1 cellular context compared by ENCODE assay signal in genomic region chr9:130183133-130183762, GRCh38.
TF ChIP-seq lines count a peak whose summit lies in the region.

No MANE protein-coding gene starts in this region.

TF ChIP-seq in SK-N-SH, 30 proteins besides CTCF, POLR2A, EP300 and RAD21 (continued from another document):
- TF ChIP-seq REST (IDR thresholded peaks at IDR 0.05; ENCODE audit: low read depth, low read length) (no peak), TCF12 (IDR thresholded peaks at IDR 0.05) (peak; percentile 74), FOSL2 (IDR thresholded peaks at IDR 0.05; ENCODE audit: borderline replicate concordance, low read depth) (no peak), TEAD4 (IDR thresholded peaks at IDR 0.05; ENCODE audit: borderline replicate concordance, insufficient read depth) (peak; percentile 73), POLR2AphosphoS5 (IDR thresholded peaks at IDR 0.05; ENCODE audit: low read depth, low read length) (peak; percentile 26; the same call in 1 of the 2 replicates), ELF1 (IDR thresholded peaks at IDR 0.05) (no peak), FOXM1 (IDR thresholded peaks at IDR 0.05; ENCODE audit: low read depth) (no peak), RFX5 (IDR thresholded peaks at IDR 0.05; ENCODE audit: low read length) (no peak), NRF1 (IDR thresholded peaks at IDR 0.05; ENCODE audit: low read depth, low read length) (no peak)
